In the genomic region with DNA sequence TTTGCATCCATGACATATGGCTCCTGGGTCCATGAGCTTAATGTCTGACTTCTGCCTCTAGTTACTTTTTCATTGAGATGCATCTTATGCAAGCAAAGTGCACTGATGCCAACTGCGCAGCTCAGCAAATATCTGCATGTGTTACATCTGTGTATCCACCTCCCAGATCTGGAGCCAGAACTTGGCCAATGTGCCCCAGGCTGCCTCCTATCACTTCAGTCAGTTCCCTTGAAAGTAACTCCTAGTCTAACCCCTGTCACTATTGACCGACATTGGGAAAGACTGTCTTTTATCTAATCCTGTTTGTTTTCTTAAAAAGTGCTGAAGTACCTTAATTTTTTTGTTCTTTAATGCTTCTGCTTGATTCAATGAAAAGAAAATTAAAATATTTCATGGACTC, we compare ENCODE assay signal across 30 cellular contexts. TPM values are rescaled to one million over a fixed set of nuclear protein-coding genes. Genes with fewer than 3 reads are reported as not detected.
DNase-seq lines count a peak whose midpoint lies in the region; ATAC-seq, FAIRE-seq and TF ChIP-seq lines count a peak whose summit lies in the region.
"Had no signal": no experiment of that assay in that cellular context is flagged by ENCODE, and none has a peak within 500 bp of the region (broad histone marks: within the 10 kb centered on the region; RNA-seq: fewer than 3 reads in every experiment).

No MANE protein-coding gene starts in this region.

- FAIRE-seq in HepG2 (lab: Jason Lieb, UNC): no peak
- FAIRE-seq: A549, GM12878, GM12892, GM18507 had no signal

- H4K20me1 ChIP-seq in HepG2 (ENCODE audit: insufficient read depth, low read length): no peaks in the 10 kb centered on the region
- H4K20me1 ChIP-seq: BLaER1 had no signal

- intact Hi-C loops in HepG2 (cut with micrococcal nuclease; ENCODE audit: unreplicated experiment): no loop called here
- intact Hi-C loops in right lobe of liver (cut with DNase I): no loop called here
- intact Hi-C loops in left cardiac atrium (cut with DNase I): no loop called here

- H3K4me2 ChIP-seq in HepG2 (ENCODE audit: low read depth, low read length): no peak overlapping the region
- H3K4me2 ChIP-seq: A549, BLaER1 had no signal

- peaks cover 48% of the 10 kb centered on the region for H3K27me3 Mint-ChIP-seq in T-helper 17 cell

- no peak overlapping the region for H3K27ac ChIP-seq in liver (ENCODE audit: low read depth in 1 of 2, low read length in 2 of 2)
- no peak overlapping the region for H3K27ac ChIP-seq in HepG2 (ENCODE audit: extremely low read length, insufficient read depth, low read length)
- H3K27ac ChIP-seq in right lobe of liver: peak overlapping the region in 1 of 3 donors; percentile 41
- H3K27ac ChIP-seq: 22Rv1, A549, BLaER1 had no signal

- TF ChIP-seq CTCF in liver (IDR thresholded peaks at IDR 0.05; ENCODE audit: low read depth, low read length, missing input control) (no peak), HepG2 (CRISPR knock-in tag; IDR thresholded peaks at IDR 0.05) (no peak), right lobe of liver (IDR thresholded peaks at IDR 0.05) (no peak)

- no peaks in the 10 kb centered on the region for H3K36me3 ChIP-seq in liver (ENCODE audit: control insufficient read depth in 4 of 4, insufficient read depth in 3 of 4, low read depth in 1 of 4, low read length in 3 of 4)
- H3K36me3 ChIP-seq in HepG2 (replicated peaks in 1 of 2; ENCODE audit: control insufficient read depth in 1 of 2, insufficient read depth in 2 of 2, low read length in 2 of 2): no peaks in the 10 kb centered on the region
- no peaks in the 10 kb centered on the region for H3K36me3 ChIP-seq in right lobe of liver
- H3K36me3 ChIP-seq: BE2C, BLaER1 had no signal

- H3K36me3 Mint-ChIP-seq in T-helper 17 cell (ENCODE audit: low read depth): no peaks in the 10 kb centered on the region
- H3K36me3 Mint-ChIP-seq: CD14-positive monocyte; CD4-positive, alpha-beta memory T cell; CD4-positive, CD25-positive, alpha-beta regulatory T cell; CD8-positive, alpha-beta memory T cell had no signal

- CTCF ChIA-PET in HepG2 (lab: Yijun Ruan, JAX; ENCODE audit: low intra/inter-chr PET ratio, low total read pairs): no interaction called here

- TF ChIP-seq RAD21 in liver (IDR thresholded peaks at IDR 0.05) (no peak), HepG2 (CRISPR knock-in tag; IDR thresholded peaks at IDR 0.05) (no peak)

- DNase-seq in HepG2 (ENCODE audit: low spot score): no peak
- no peak for DNase-seq in T-helper 17 cell
- peak; percentile 65 to 91 (median 90) for DNase-seq in right lobe of liver
- DNase-seq in left cardiac atrium: no peak
- no peak for DNase-seq in SW 1271 (lab: John Stamatoyannopoulos, UW)
- DNase-seq: BE2C; C1 segment of cervical spinal cord; CD4-positive, alpha-beta memory T cell; CD4-positive, CD25-positive, alpha-beta regulatory T cell; CD8-positive, alpha-beta memory T cell; COR-L47; DMS 273 treated with DMSO at 0.1 percent for 48 hours; DMS153; DMS53; DMS79; DND-41; EL; GDM1 had no signal

- TF ChIP-seq EP300 in HepG2 (IDR thresholded peaks at IDR 0.05; ENCODE audit: low read depth in 2 of 2, low read length in 2 of 2): no peak
- no peak for TF ChIP-seq EP300 in HepG2 (CRISPR knock-in tag; IDR thresholded peaks at IDR 0.05; ENCODE audit: borderline replicate concordance)

- H3K4me1 Mint-ChIP-seq in T-helper 17 cell: peaks cover 10% of the 10 kb centered on the region
- H3K4me1 Mint-ChIP-seq: CD8-positive, alpha-beta memory T cell had no signal

- TF ChIP-seq POLR2A in HepG2 (IDR thresholded peaks at IDR 0.05; ENCODE audit: insufficient read depth in 1 of 2, low read depth in 2 of 2, low read length in 2 of 2) (no peak), right lobe of liver (IDR thresholded peaks at IDR 0.05) (no peak)

- no peaks in the 10 kb centered on the region for H3K9me3 ChIP-seq in liver (ENCODE audit: control insufficient read depth in 4 of 4, low read length in 3 of 4)
- no peaks in the 10 kb centered on the region for H3K9me3 ChIP-seq in HepG2 (ENCODE audit: low read length)
- H3K9me3 ChIP-seq in T-helper 17 cell (ENCODE audit: control insufficient read depth, low read length, poor library complexity, severe bottlenecking): no peaks in the 10 kb centered on the region
- no peaks in the 10 kb centered on the region for H3K9me3 ChIP-seq in right lobe of liver
- H3K9me3 ChIP-seq: A549, BE2C, BLaER1 had no signal

- no peak for ATAC-seq in HepG2
- ATAC-seq in T-helper 17 cell: no peak
- peak; percentile 88 to 92 (median 91) for ATAC-seq in right lobe of liver
- ATAC-seq in left cardiac atrium: no peak
- ATAC-seq: A549, GM12878 had no signal

- WGBS in liver: 48% methylated on average over 2 of the region's 2 CpGs
- WGBS in HepG2 (ENCODE audit: low lambda C conversion rate): 0% methylated on average over 2 of the region's 2 CpGs
- 17% methylated on average over 2 of the region's 2 CpGs for WGBS in right lobe of liver (ENCODE audit: insufficient coverage, low coverage, low lambda C conversion rate, missing lambda C conversion rate)

- no peak overlapping the region for H2AFZ ChIP-seq in HepG2 (ENCODE audit: low read length)

- H3K27me3 ChIP-seq in liver (ENCODE audit: control insufficient read depth in 4 of 4, insufficient read depth in 4 of 4, low read length in 3 of 4) (no peaks in the 10 kb centered on the region), HepG2 (ENCODE audit: control insufficient read depth in 1 of 2, insufficient read depth in 2 of 2, low read length in 2 of 2) (peaks cover 5 to 16% of the 10 kb centered on the region in 2 experiments; a peak in 4 of 5 replicates), right lobe of liver (no peaks in the 10 kb centered on the region)
- H3K27me3 ChIP-seq: BE2C, BLaER1 had no signal

- no TSS peak for BruUV-seq in HepG2 (replicated peaks; lab: Mats Ljungman, UMichigan)

- H3K9ac ChIP-seq in liver (ENCODE audit: low read depth in 1 of 2, low read length in 2 of 2) (no peak overlapping the region), HepG2 (ENCODE audit: insufficient read depth, low read depth, low read length) (no peak overlapping the region)
- H3K9ac ChIP-seq: BLaER1 had no signal

- in situ Hi-C loops in HepG2 (cut with HindIII; ENCODE audit: extremely low pct_ligation_motif_present, low pct_unique_long_range_greater_than_20kb): no loop called here

- H3K4me1 ChIP-seq in liver (ENCODE audit: control insufficient read depth in 4 of 4, insufficient read depth in 4 of 4, low read length in 3 of 4) (peaks cover 0 to 23% (median 17%) of the 10 kb centered on the region in 4 donors), HepG2 (ENCODE audit: insufficient read depth, low read length) (peaks cover 15% of the 10 kb centered on the region), right lobe of liver (peaks cover 0 to 27% (median 7%) of the 10 kb centered on the region in 4 donors)
- H3K4me1 ChIP-seq: A549 had no signal

- no peaks in the 10 kb centered on the region for H3K79me2 ChIP-seq in HepG2 (ENCODE audit: insufficient read depth, low read length)

- H3K4me3 ChIP-seq in liver (ENCODE audit: low read depth in 1 of 3, low read length in 3 of 3): no peak overlapping the region
- H3K4me3 ChIP-seq in HepG2 (replicated peaks in 1 of 3; ENCODE audit: insufficient read depth in 1 of 3, low read depth in 2 of 3, low read length in 3 of 3): no peak overlapping the region
- H3K4me3 ChIP-seq in right lobe of liver: no peak overlapping the region
- H3K4me3 ChIP-seq: A549, BLaER1, GM12878 had no signal

- POLR2A ChIA-PET in HepG2 (lab: Yijun Ruan, JAX): no interaction called here

- no peak overlapping the region for H3K4me3 Mint-ChIP-seq in T-helper 17 cell
- H3K4me3 Mint-ChIP-seq: CD14-positive monocyte; CD4-positive, alpha-beta memory T cell; CD4-positive, CD25-positive, alpha-beta regulatory T cell; CD8-positive, alpha-beta memory T cell had no signal

- peak overlapping the region; percentile 67 for H3K27ac Mint-ChIP-seq in T-helper 17 cell
- H3K27ac Mint-ChIP-seq: CD14-positive monocyte; CD4-positive, alpha-beta memory T cell; CD4-positive, CD25-positive, alpha-beta regulatory T cell had no signal

RNA-seq across cellular contexts. Expression of a gene that starts 19.3 kb away (rescaled TPM):
- total RNA-seq in liver: not detected
- polyA plus RNA-seq in liver: not detected
- not detected in 2 replicates for total RNA-seq in HepG2 (2016; rRNA removed; fragmentation: Illumina TruSeq; extraction: Trizol)
- not detected in 2 replicates for total RNA-seq in HepG2 (2016; cell fraction: cytosol; rRNA removed; fragmentation: Illumina TruSeq; extraction: Trizol; ENCODE audit: low read depth)
- not detected in 2 replicates for total RNA-seq in HepG2 (2016; cell fraction: insoluble cytoplasmic fraction; rRNA removed; fragmentation: Illumina TruSeq; extraction: Trizol)
- total RNA-seq in HepG2 (2016; cell fraction: membrane; rRNA removed; fragmentation: Illumina TruSeq; extraction: Trizol): not detected in 2 replicates
- total RNA-seq in HepG2 (2016; cell fraction: nucleus; rRNA removed; fragmentation: Illumina TruSeq; extraction: Trizol): not detected in 2 replicates
- not detected in 2 replicates for polyA plus RNA-seq in HepG2 (2011; rRNA removed)
- polyA plus RNA-seq in HepG2 (2011; cell fraction: cytosol; rRNA removed): not detected in 2 replicates
- polyA plus RNA-seq in HepG2 (2011; cell fraction: nucleus; rRNA removed): not detected in 2 replicates
- not detected in 2 replicates for polyA plus RNA-seq in HepG2 (2012)
- polyA plus RNA-seq in HepG2 (2016; cell fraction: cytosol; fragmentation: Illumina TruSeq; extraction: Trizol; ENCODE audit: low read depth): not detected in 2 replicates
- polyA plus RNA-seq in HepG2 (2016; cell fraction: insoluble cytoplasmic fraction; fragmentation: Illumina TruSeq; extraction: Trizol; ENCODE audit: low read depth): not detected in 2 replicates
- polyA plus RNA-seq in HepG2 (2016; cell fraction: membrane; fragmentation: Illumina TruSeq; extraction: Trizol; ENCODE audit: low read depth): not detected in 2 replicates
- polyA plus RNA-seq in HepG2 (2016; cell fraction: nucleus; fragmentation: Illumina TruSeq; extraction: Trizol; ENCODE audit: insufficient read depth, low read depth): not detected in 2 replicates
- not detected in 2 replicates for polyA minus RNA-seq in HepG2 (2011; rRNA and poly(A)+ RNA removed; ENCODE audit: low replicate concordance)
- polyA minus RNA-seq in HepG2 (2011; cell fraction: cytosol; rRNA and poly(A)+ RNA removed): not detected in 2 replicates
- not detected in 2 replicates for polyA minus RNA-seq in HepG2 (2011; cell fraction: nucleus; rRNA and poly(A)+ RNA removed)
- total RNA-seq in T-helper 17 cell: not detected
- not detected for total RNA-seq in right lobe of liver
- not detected for total RNA-seq in left cardiac atrium
- total RNA-seq: CD4-positive, alpha-beta memory T cell; CD4-positive, CD25-positive, alpha-beta regulatory T cell; CD8-positive, alpha-beta memory T cell; Daoy; G401 had no signal
- polyA plus RNA-seq: A549; AG04450; CD14-positive monocyte; CD4-positive, alpha-beta memory T cell; CD4-positive, CD25-positive, alpha-beta regulatory T cell; CD8-positive, alpha-beta memory T cell had no signal

RNA-seq across cellular contexts. Expression of a gene that starts 22.5 kb away (rescaled TPM):
- total RNA-seq in liver (not detected), HepG2 (2016; rRNA removed; fragmentation: Illumina TruSeq; extraction: Trizol) (not detected in 2 replicates), T-helper 17 cell (not detected), right lobe of liver (not detected), left cardiac atrium (not detected)
- polyA plus RNA-seq in liver (not detected), HepG2 (2011; rRNA removed) (not detected in 2 replicates)
- not detected in 2 replicates for total RNA-seq in HepG2 (2016; cell fraction: cytosol; rRNA removed; fragmentation: Illumina TruSeq; extraction: Trizol; ENCODE audit: low read depth)
- total RNA-seq in HepG2 (2016; cell fraction: insoluble cytoplasmic fraction; rRNA removed; fragmentation: Illumina TruSeq; extraction: Trizol): not detected in 2 replicates
- total RNA-seq in HepG2 (2016; cell fraction: membrane; rRNA removed; fragmentation: Illumina TruSeq; extraction: Trizol): not detected in 2 replicates
- total RNA-seq in HepG2 (2016; cell fraction: nucleus; rRNA removed; fragmentation: Illumina TruSeq; extraction: Trizol): not detected in 2 replicates
- not detected in 2 replicates for polyA plus RNA-seq in HepG2 (2011; cell fraction: cytosol; rRNA removed)
- polyA plus RNA-seq in HepG2 (2011; cell fraction: nucleus; rRNA removed): not detected in 2 replicates
- not detected in 2 replicates for polyA plus RNA-seq in HepG2 (2012)
- not detected in 2 replicates for polyA plus RNA-seq in HepG2 (2016; cell fraction: cytosol; fragmentation: Illumina TruSeq; extraction: Trizol; ENCODE audit: low read depth)
- not detected in 2 replicates for polyA plus RNA-seq in HepG2 (2016; cell fraction: insoluble cytoplasmic fraction; fragmentation: Illumina TruSeq; extraction: Trizol; ENCODE audit: low read depth)
- polyA plus RNA-seq in HepG2 (2016; cell fraction: membrane; fragmentation: Illumina TruSeq; extraction: Trizol; ENCODE audit: low read depth): not detected in 2 replicates
- not detected in 2 replicates for polyA plus RNA-seq in HepG2 (2016; cell fraction: nucleus; fragmentation: Illumina TruSeq; extraction: Trizol; ENCODE audit: insufficient read depth, low read depth)
- not detected in 2 replicates for polyA minus RNA-seq in HepG2 (2011; rRNA and poly(A)+ RNA removed; ENCODE audit: low replicate concordance)
- not detected in 2 replicates for polyA minus RNA-seq in HepG2 (2011; cell fraction: cytosol; rRNA and poly(A)+ RNA removed)
- polyA minus RNA-seq in HepG2 (2011; cell fraction: nucleus; rRNA and poly(A)+ RNA removed): not detected in 2 replicates
- total RNA-seq: A172; CD4-positive, alpha-beta memory T cell; CD4-positive, CD25-positive, alpha-beta regulatory T cell; CD8-positive, alpha-beta memory T cell; Daoy; G401; GM12878 had no signal
- polyA plus RNA-seq: A549; AG04450; CD14-positive monocyte; CD4-positive, alpha-beta memory T cell; CD4-positive, CD25-positive, alpha-beta regulatory T cell; CD8-positive, alpha-beta memory T cell; GM12878 had no signal

RNA-seq across cellular contexts. Expression of a gene that starts 57.3 kb away (rescaled TPM):
- total RNA-seq in liver (not detected), HepG2 (2016; rRNA removed; fragmentation: Illumina TruSeq; extraction: Trizol) (not detected in 2 replicates), T-helper 17 cell (not detected), right lobe of liver (not detected), left cardiac atrium (under 1 TPM in 1 of 2 donors, not detected in 1; 0.13 TPM)
- polyA plus RNA-seq in liver (not detected), HepG2 (2011; rRNA removed) (not detected in 2 replicates)
- total RNA-seq in HepG2 (2016; cell fraction: cytosol; rRNA removed; fragmentation: Illumina TruSeq; extraction: Trizol; ENCODE audit: low read depth): not detected in 2 replicates
- not detected in 2 replicates for total RNA-seq in HepG2 (2016; cell fraction: insoluble cytoplasmic fraction; rRNA removed; fragmentation: Illumina TruSeq; extraction: Trizol)
- not detected in 2 replicates for total RNA-seq in HepG2 (2016; cell fraction: membrane; rRNA removed; fragmentation: Illumina TruSeq; extraction: Trizol)
- total RNA-seq in HepG2 (2016; cell fraction: nucleus; rRNA removed; fragmentation: Illumina TruSeq; extraction: Trizol): not detected in 2 replicates
- not detected in 2 replicates for polyA plus RNA-seq in HepG2 (2011; cell fraction: cytosol; rRNA removed)
- polyA plus RNA-seq in HepG2 (2011; cell fraction: nucleus; rRNA removed): not detected in 2 replicates
- polyA plus RNA-seq in HepG2 (2012): not detected in 2 replicates
- not detected in 2 replicates for polyA plus RNA-seq in HepG2 (2016; cell fraction: cytosol; fragmentation: Illumina TruSeq; extraction: Trizol; ENCODE audit: low read depth)
- polyA plus RNA-seq in HepG2 (2016; cell fraction: insoluble cytoplasmic fraction; fragmentation: Illumina TruSeq; extraction: Trizol; ENCODE audit: low read depth): not detected in 2 replicates
- not detected in 2 replicates for polyA plus RNA-seq in HepG2 (2016; cell fraction: membrane; fragmentation: Illumina TruSeq; extraction: Trizol; ENCODE audit: low read depth)
- polyA plus RNA-seq in HepG2 (2016; cell fraction: nucleus; fragmentation: Illumina TruSeq; extraction: Trizol; ENCODE audit: insufficient read depth, low read depth): not detected in 2 replicates
- polyA minus RNA-seq in HepG2 (2011; rRNA and poly(A)+ RNA removed; ENCODE audit: low replicate concordance): 0.02 TPM in 1 of 2 replicates, not detected in the other
- not detected in 2 replicates for polyA minus RNA-seq in HepG2 (2011; cell fraction: cytosol; rRNA and poly(A)+ RNA removed)
- polyA minus RNA-seq in HepG2 (2011; cell fraction: nucleus; rRNA and poly(A)+ RNA removed): not detected in 2 replicates
- total RNA-seq: CD4-positive, alpha-beta memory T cell; CD4-positive, CD25-positive, alpha-beta regulatory T cell; GM12878 had no signal
- polyA plus RNA-seq: CD14-positive monocyte; CD4-positive, alpha-beta memory T cell; CD4-positive, CD25-positive, alpha-beta regulatory T cell; CD8-positive, alpha-beta memory T cell; GM12878 had no signal

RNA-seq across cellular contexts. Expression of a gene that starts 58.6 kb away (rescaled TPM):
- total RNA-seq in liver (10 to 100 TPM; 20.5 to 22.8 TPM), HepG2 (2016; rRNA removed; fragmentation: Illumina TruSeq; extraction: Trizol) (16.3 and 27.9 TPM in 2 replicates), T-helper 17 cell (10 to 100 TPM; 70.1 to 86.8 TPM), right lobe of liver (10 to 100 TPM in 5 of 6 experiments, 1 to 10 TPM in 1; 9.9 to 15.5 (median 12.4) TPM), left cardiac atrium (10 to 100 TPM; 18.2 to 19.0 TPM)
- polyA plus RNA-seq in liver (1 to 10 TPM; 5.8 to 6.0 TPM), HepG2 (2011; rRNA removed) (20.9 and 26.3 TPM in 2 replicates)
- 6.2 and 7.1 TPM in 2 replicates for total RNA-seq in HepG2 (2016; cell fraction: cytosol; rRNA removed; fragmentation: Illumina TruSeq; extraction: Trizol; ENCODE audit: low read depth)
- 14.0 and 27.8 TPM in 2 replicates for total RNA-seq in HepG2 (2016; cell fraction: insoluble cytoplasmic fraction; rRNA removed; fragmentation: Illumina TruSeq; extraction: Trizol)
- 10.0 and 13.7 TPM in 2 replicates for total RNA-seq in HepG2 (2016; cell fraction: membrane; rRNA removed; fragmentation: Illumina TruSeq; extraction: Trizol)
- total RNA-seq in HepG2 (2016; cell fraction: nucleus; rRNA removed; fragmentation: Illumina TruSeq; extraction: Trizol): 37.6 and 44.2 TPM in 2 replicates
- polyA plus RNA-seq in HepG2 (2011; cell fraction: cytosol; rRNA removed): 15.1 and 16.2 TPM in 2 replicates
- polyA plus RNA-seq in HepG2 (2011; cell fraction: nucleus; rRNA removed): 91.2 and 91.4 TPM in 2 replicates
- 16.7 and 21.2 TPM in 2 replicates for polyA plus RNA-seq in HepG2 (2012)
- polyA plus RNA-seq in HepG2 (2016; cell fraction: cytosol; fragmentation: Illumina TruSeq; extraction: Trizol; ENCODE audit: low read depth): 1.0 and 1.3 TPM in 2 replicates
- 10.0 and 11.4 TPM in 2 replicates for polyA plus RNA-seq in HepG2 (2016; cell fraction: insoluble cytoplasmic fraction; fragmentation: Illumina TruSeq; extraction: Trizol; ENCODE audit: low read depth)
- polyA plus RNA-seq in HepG2 (2016; cell fraction: membrane; fragmentation: Illumina TruSeq; extraction: Trizol; ENCODE audit: low read depth): 2.5 and 2.7 TPM in 2 replicates
- 50.1 TPM in 2 replicates for polyA plus RNA-seq in HepG2 (2016; cell fraction: nucleus; fragmentation: Illumina TruSeq; extraction: Trizol; ENCODE audit: insufficient read depth, low read depth)
- 42.0 and 70.7 TPM in 2 replicates for polyA minus RNA-seq in HepG2 (2011; rRNA and poly(A)+ RNA removed; ENCODE audit: low replicate concordance)
- 12.7 and 13.3 TPM in 2 replicates for polyA minus RNA-seq in HepG2 (2011; cell fraction: cytosol; rRNA and poly(A)+ RNA removed)
- polyA minus RNA-seq in HepG2 (2011; cell fraction: nucleus; rRNA and poly(A)+ RNA removed): 70.0 and 73.5 TPM in 2 replicates

Comparison
In these comparisons a context has a peak if more than half of its experiments do, and no peak if none do; other contexts are left out.
1. ATAC-seq: peak in right lobe of liver (4 of 4); none in HepG2 (single experiment), T-helper 17 cell (single experiment) and left cardiac atrium (0 of 2).
2. DNase-seq: peak in right lobe of liver (3 of 3); none in HepG2 (single experiment), T-helper 17 cell (0 of 3), left cardiac atrium (single experiment) and SW 1271 (0 of 2).